20 cellular contexts compared by ENCODE assay signal in the genomic region with DNA sequence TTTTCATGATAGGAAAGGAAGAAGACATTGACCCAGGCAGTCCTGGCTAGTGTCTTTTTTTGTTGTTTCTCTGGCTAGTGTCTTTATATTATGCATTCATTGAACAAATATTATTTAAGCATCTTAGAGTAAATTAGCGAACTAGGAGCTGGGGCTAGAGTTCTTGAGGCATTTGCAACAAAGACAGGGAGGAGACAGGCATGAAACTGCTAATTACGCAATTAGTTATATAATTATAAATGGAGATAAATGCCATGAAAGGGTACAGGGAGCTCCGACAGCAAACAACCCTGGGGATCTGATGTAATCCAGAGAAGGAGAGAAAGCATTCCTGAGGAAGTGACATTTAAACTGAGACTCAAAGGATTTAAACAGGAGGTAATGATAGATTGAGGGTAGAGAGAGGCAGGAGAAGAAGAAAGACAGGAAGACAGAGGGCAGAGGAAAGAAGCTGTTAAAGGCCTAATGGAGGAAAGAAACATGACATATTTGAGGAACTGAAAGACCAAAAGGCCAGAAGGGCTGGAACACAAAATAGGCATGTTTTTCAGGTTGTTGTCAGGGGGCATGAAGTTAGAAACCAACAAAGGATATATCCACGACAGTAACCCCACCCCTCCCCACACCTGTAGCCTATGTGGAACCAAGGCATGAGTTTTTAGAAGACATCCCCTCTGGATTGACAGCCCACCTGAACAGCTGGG.
DNase-seq lines count a peak whose midpoint lies in the region; ATAC-seq, FAIRE-seq and TF ChIP-seq lines count a peak whose summit lies in the region.
"Had no signal": no experiment of that assay in that cellular context is flagged by ENCODE, and none has a peak within 500 bp of the region (broad histone marks: within the 10 kb centered on the region; RNA-seq: fewer than 3 reads in every experiment).

No MANE protein-coding gene starts in this region.

- no peaks in the 10 kb centered on the region for H3K79me2 ChIP-seq in neural progenitor cell (ENCODE audit: low read depth)

- H3F3A ChIP-seq in neural progenitor cell (ENCODE audit: low read depth): no peaks in the 10 kb centered on the region

- H3K27me3 Mint-ChIP-seq in neural progenitor cell (ENCODE audit: insufficient read depth, low read depth): peaks cover 21% of the 10 kb centered on the region

- peaks cover 44% of the 10 kb centered on the region for H3K4me1 Mint-ChIP-seq in neural progenitor cell
- H3K4me1 Mint-ChIP-seq: CD4-positive, CD25-positive, alpha-beta regulatory T cell; T-cell had no signal

- peak overlapping the region; percentile 42 for H3K4me3 Mint-ChIP-seq in neural progenitor cell
- H3K4me3 Mint-ChIP-seq: CD4-positive, CD25-positive, alpha-beta regulatory T cell; T-cell had no signal

- no peaks in the 10 kb centered on the region for H3K9me3 Mint-ChIP-seq in neural progenitor cell
- H3K9me3 Mint-ChIP-seq: CD4-positive, CD25-positive, alpha-beta regulatory T cell; T-cell had no signal

- H3K9me3 ChIP-seq in neural progenitor cell (ENCODE audit: low read depth): no peaks in the 10 kb centered on the region
- H3K9me3 ChIP-seq: BE2C, SJSA1 had no signal

- H3K36me3 Mint-ChIP-seq in neural progenitor cell: no peaks in the 10 kb centered on the region
- H3K36me3 Mint-ChIP-seq: CD4-positive, CD25-positive, alpha-beta regulatory T cell; T-cell had no signal

- no peak overlapping the region for H2AFZ ChIP-seq in neural progenitor cell (replicated peaks)
- H2AFZ ChIP-seq: GM23248, PC-9 had no signal

- no peak for ATAC-seq in HG02973 (IDR thresholded peaks at IDR 0.05; ENCODE audit: unreplicated experiment)
- ATAC-seq: T-cell had no signal

- no peak overlapping the region for H3K27ac ChIP-seq in neural progenitor cell
- H3K27ac ChIP-seq: GM23248, PC-9, SJSA1 had no signal

- no peaks in the 10 kb centered on the region for H3K27me3 ChIP-seq in neural progenitor cell
- H3K27me3 ChIP-seq: BE2C had no signal

- H3K27ac Mint-ChIP-seq in neural progenitor cell: no peak overlapping the region
- H3K27ac Mint-ChIP-seq: CD4-positive, CD25-positive, alpha-beta regulatory T cell; T-cell had no signal

- no peak for FAIRE-seq in GM12891 (lab: Jason Lieb, UNC)

- H3K4me3 ChIP-seq in neural progenitor cell: no peak overlapping the region
- H3K4me3 ChIP-seq: GM23248, PC-9, SJSA1 had no signal

- DNase-seq in GM12891 (ENCODE audit: insufficient read length, low spot score): no peak
- DNase-seq in MV-4-11 (lab: John Stamatoyannopoulos, UW): peak; percentile 54
- peak; percentile 40 for DNase-seq in RPMI8226
- DNase-seq in neural progenitor cell (ENCODE audit: low spot score): no peak
- no peak for DNase-seq in UCSD-AML1 (lab: John Stamatoyannopoulos, UW; ENCODE audit: unreplicated experiment)
- no peak for DNase-seq in NK-92 (lab: John Stamatoyannopoulos, UW; ENCODE audit: unreplicated experiment)
- DNase-seq in germinal center (ENCODE audit: low spot score): no peak
- DNase-seq: 8988T; ACHN; BE2C; CD4-positive, CD25-positive, alpha-beta regulatory T cell; GM23248; HCEC 1CT; NCI-H2029 treated with DMSO at 0.1 percent for 48 hours; NCI-H69; PC-9; Right ventricle myocardium superior; T-cell had no signal

- no peaks in the 10 kb centered on the region for H4K20me1 ChIP-seq in neural progenitor cell (ENCODE audit: low read depth)

- TF ChIP-seq CTCF in neural progenitor cell (IDR thresholded peaks at IDR 0.05): no peak

- no peak for TF ChIP-seq POLR2A in GM12891 (IDR thresholded peaks at IDR 0.05; ENCODE audit: low read depth, low read length)

- peaks cover 24% of the 10 kb centered on the region for H3K4me1 ChIP-seq in neural progenitor cell
- H3K4me1 ChIP-seq: BE2C, SJSA1 had no signal

- H3K4me2 ChIP-seq in neural progenitor cell: peak overlapping the region; percentile 55
- H3K4me2 ChIP-seq: PC-9 had no signal

- H3K36me3 ChIP-seq in neural progenitor cell: no peaks in the 10 kb centered on the region
- H3K36me3 ChIP-seq: BE2C, SJSA1 had no signal

- no peak overlapping the region for H3K9ac ChIP-seq in neural progenitor cell
- H3K9ac ChIP-seq: GM23248 had no signal

TF ChIP-seq in GM12891, 5 proteins besides CTCF, POLR2A, EP300 and RAD21:
- TF ChIP-seq POLR2AphosphoS5 (IDR thresholded peaks at IDR 0.05; ENCODE audit: low read depth, low read length) (no peak), POU2F2 (IDR thresholded peaks at IDR 0.05; ENCODE audit: low read depth, low read length) (no peak), TAF1 (IDR thresholded peaks at IDR 0.05; ENCODE audit: low read depth, low read length) (no peak), SPI1 (IDR thresholded peaks at IDR 0.05; ENCODE audit: low read depth, low read length) (peak; percentile 84), PAX5 (IDR thresholded peaks at IDR 0.05; ENCODE audit: insufficient read depth, low read length, severe bottlenecking) (no peak)

Comparison
In these comparisons a context has a peak if more than half of its experiments do, and no peak if none do; other contexts are left out.
1. DNase-seq: peak in MV-4-11 (single experiment) and RPMI8226 (single experiment); none in GM12891 (single experiment), neural progenitor cell (single experiment), UCSD-AML1 (single experiment), NK-92 (single experiment) and germinal center (single experiment).